Comparison of ENCODE assay signal across 19 cellular contexts in genomic region chr19:35125746-35126623, GRCh38. TPM values are rescaled to one million over a fixed set of nuclear protein-coding genes. Genes with fewer than 3 reads are reported as not detected.
DNase-seq lines count a peak whose midpoint lies in the region; ATAC-seq and TF ChIP-seq lines count a peak whose summit lies in the region.
"Had no signal": no experiment of that assay in that cellular context is flagged by ENCODE, and none has a peak within 500 bp of the region (broad histone marks: within the 10 kb centered on the region; RNA-seq: fewer than 3 reads in every experiment).

No MANE protein-coding gene starts in this region.

- TF ChIP-seq CTCF in WERI-Rb-1 (IDR thresholded peaks at IDR 0.05; ENCODE audit: low read depth, low read length) (no peak), hepatocyte (IDR thresholded peaks at IDR 0.05; ENCODE audit: poor library complexity) (no peak)

- H3K9me2 ChIP-seq in hepatocyte (replicated peaks; ENCODE audit: insufficient read depth), result no peaks in the 10 kb centered on the region

- 96% methylated on average over 32 of the region's 35 CpGs for WGBS in hepatocyte (ENCODE audit: low lambda C conversion rate, missing lambda C conversion rate)

- no peaks in the 10 kb centered on the region for H4K20me1 ChIP-seq in BLaER1 treated with 17β-estradiol and CSF1 and Interleukin-3, amounts not matched to agents 10 nM and 100 nM
- no peaks in the 10 kb centered on the region for H4K20me1 ChIP-seq in hepatocyte (ENCODE audit: insufficient read depth, poor library complexity, severe bottlenecking)

- H2AFZ ChIP-seq in hepatocyte, result no peak overlapping the region

- no peaks in the 10 kb centered on the region for H3K36me3 ChIP-seq in BLaER1 treated with 17β-estradiol and CSF1 and Interleukin-3, amounts not matched to agents 10 nM and 100 nM
- H3K36me3 ChIP-seq in WERI-Rb-1 (peaks cover 12% of the 10 kb centered on the region), hepatocyte (replicated peaks; ENCODE audit: insufficient read depth, low read depth) (no peaks in the 10 kb centered on the region), skeletal muscle tissue (ENCODE audit: control insufficient read depth in 3 of 3, insufficient read depth in 3 of 3, low read length in 3 of 3) (no peaks in the 10 kb centered on the region)

- peak overlapping the region; percentile 3 to 91 (median 78); a peak in 18 of 22 replicates for H3K4me2 ChIP-seq in BLaER1 treated with 17β-estradiol and CSF1 and Interleukin-3, amounts not matched to agents 10 nM and 100 nM
- H3K4me2 ChIP-seq in hepatocyte, result no peak overlapping the region

- no peak for DNase-seq in WERI-Rb-1
- no peak for DNase-seq in hepatocyte (ENCODE audit: low spot score)
- no peak for DNase-seq in stimulated activated CD8-positive, alpha-beta memory T cell treated with anti-CD3 and anti-CD28 coated beads, Interleukin-4, amount 100 ng/mL, for 48 hours
- DNase-seq in T-helper 2 cell, result no peak
- DNase-seq: activated CD8-positive, alpha-beta memory T cell treated with anti-CD3 and anti-CD28 coated beads, Interleukin-2, amount 50 U/mL, for 48 hours; AML-193; NCI-H2029 treated with DMSO at 0.1 percent for 48 hours; NCI-H774; stimulated activated CD4-positive, alpha-beta T cell treated with anti-CD3 and anti-CD28 coated beads, Interleukin-15, amount 100 ng/mL, for 24 hours; trophoblast cell had no signal

- no peaks in the 10 kb centered on the region for H3K9me3 ChIP-seq in BLaER1 treated with 17β-estradiol and CSF1 and Interleukin-3, amounts not matched to agents 10 nM and 100 nM (replicated peaks in 1 of 11)
- H3K9me3 ChIP-seq in WERI-Rb-1 (ENCODE audit: severe bottlenecking) (no peaks in the 10 kb centered on the region), hepatocyte (ENCODE audit: low read depth) (no peaks in the 10 kb centered on the region), skeletal muscle tissue (ENCODE audit: control insufficient read depth in 3 of 3, low read length in 3 of 3) (no peaks in the 10 kb centered on the region)

- H3K27me3 ChIP-seq in BLaER1 treated with 17β-estradiol and CSF1 and Interleukin-3, amounts not matched to agents 10 nM and 100 nM, result no peaks in the 10 kb centered on the region; a peak in 1 of 22 replicates
- no peaks in the 10 kb centered on the region for H3K27me3 ChIP-seq in WERI-Rb-1 (ENCODE audit: insufficient read depth, low read depth, severe bottlenecking)
- H3K27me3 ChIP-seq in hepatocyte, result no peaks in the 10 kb centered on the region
- no peaks in the 10 kb centered on the region for H3K27me3 ChIP-seq in skeletal muscle tissue (ENCODE audit: control insufficient read depth in 3 of 3, insufficient read depth in 3 of 3, low read length in 3 of 3)

- H3K79me2 ChIP-seq in hepatocyte, result no peaks in the 10 kb centered on the region

- peaks cover 33 to 64% (median 57%) of the 10 kb centered on the region in 10 experiments for H3K4me1 ChIP-seq in BLaER1 treated with 17β-estradiol and CSF1 and Interleukin-3, amounts not matched to agents 10 nM and 100 nM
- peaks cover 37% of the 10 kb centered on the region for H3K4me1 ChIP-seq in hepatocyte (ENCODE audit: insufficient read depth)
- peaks cover 41 to 60% (median 54%) of the 10 kb centered on the region in 3 donors for H3K4me1 ChIP-seq in skeletal muscle tissue (ENCODE audit: control insufficient read depth in 3 of 3, insufficient read depth in 3 of 3, low read length in 3 of 3)

- no peak overlapping the region for H3K4me3 ChIP-seq in BLaER1 treated with 17β-estradiol and CSF1 and Interleukin-3, amounts not matched to agents 10 nM and 100 nM
- H3K4me3 ChIP-seq in WERI-Rb-1 (ENCODE audit: low read depth, low read length) (no peak overlapping the region), hepatocyte (no peak overlapping the region), skeletal muscle tissue (ENCODE audit: low read length in 3 of 3) (peak overlapping the region in 1 of 3 donors; percentile 35)

- H3K27ac ChIP-seq in BLaER1 treated with 17β-estradiol and CSF1 and Interleukin-3, amounts not matched to agents 10 nM and 100 nM, result no peak overlapping the region
- H3K27ac ChIP-seq in WERI-Rb-1, result peak overlapping the region; percentile 43
- peak overlapping the region; percentile 20 for H3K27ac ChIP-seq in hepatocyte
- peak overlapping the region; percentile 78 for H3K27ac ChIP-seq in skeletal muscle tissue (ENCODE audit: low read depth, low read length)
- H3K27ac ChIP-seq: epithelial cell of prostate had no signal

- peak overlapping the region in 2 of 11 experiments; percentile 41 to 46; a peak in 2 of 22 replicates for H3K9ac ChIP-seq in BLaER1 treated with 17β-estradiol and CSF1 and Interleukin-3, amounts not matched to agents 10 nM and 100 nM
- peak overlapping the region in 2 of 3 donors; percentile 45 to 68 for H3K9ac ChIP-seq in skeletal muscle tissue (ENCODE audit: low read depth in 1 of 3, low read length in 3 of 3)

- ATAC-seq in GM21529 (IDR thresholded peaks at IDR 0.05; ENCODE audit: unreplicated experiment) (no peak), GM19467 (IDR thresholded peaks at IDR 0.05; ENCODE audit: unreplicated experiment) (no peak)

RNA-seq across cellular contexts. Expression of gene LGI4, which starts 8.9 kb away (rescaled TPM):
- total RNA-seq in hepatocyte (2.4 and 6.3 TPM in 2 replicates), skeletal muscle tissue (5.2 TPM)
- polyA plus RNA-seq in hepatocyte, result 5.2 and 8.8 TPM in 2 replicates
- total RNA-seq: HT1080, M059J had no signal

RNA-seq across cellular contexts. Expression of gene FXYD3, which starts 10.4 kb away (rescaled TPM):
- total RNA-seq in hepatocyte (225 and 235 TPM in 2 replicates), skeletal muscle tissue (not detected)
- 491 and 542 TPM in 2 replicates for polyA plus RNA-seq in hepatocyte
- total RNA-seq: HT1080, mononuclear cell, posterior vena cava had no signal

RNA-seq across cellular contexts. Expression of gene FXYD1, which starts 12.6 kb away (rescaled TPM):
- total RNA-seq in hepatocyte (2.9 and 7.5 TPM in 2 replicates), skeletal muscle tissue (45.4 TPM)
- polyA plus RNA-seq in hepatocyte, result 18.5 and 22.0 TPM in 2 replicates
- total RNA-seq: HT1080, M059J had no signal

RNA-seq across cellular contexts. Expression of gene FXYD7, which starts 17.1 kb away (rescaled TPM):
- 0.27 TPM in 1 of 2 replicates, not detected in the other for total RNA-seq in hepatocyte
- polyA plus RNA-seq in hepatocyte, result 0.22 and 0.46 TPM in 2 replicates
- total RNA-seq in skeletal muscle tissue, result 0.52 TPM
- total RNA-seq: M059J had no signal

RNA-seq across cellular contexts. Expression of gene FXYD5, which starts 28.6 kb away (rescaled TPM):
- total RNA-seq in hepatocyte (36.4 and 42.8 TPM in 2 replicates), skeletal muscle tissue (7.3 TPM)
- polyA plus RNA-seq in hepatocyte, result 81.1 and 90.2 TPM in 2 replicates

Comparison
In these comparisons a context has a peak if more than half of its experiments do, and no peak if none do; other contexts are left out.
1. H3K27ac ChIP-seq: peak in WERI-Rb-1 (single experiment), hepatocyte (single experiment) and skeletal muscle tissue (single experiment); none in BLaER1 treated with 17β-estradiol and CSF1 and Interleukin-3, amounts not matched to agents 10 nM and 100 nM (0 of 11).
2. RNA of gene FXYD3, which starts 10.4 kb away (total RNA-seq): 225 to 235 TPM in hepatocyte; not detected in skeletal muscle tissue (single experiment); every median in the first group is over 100 times any median in the second.